ENCODE assay signal across 17 cellular contexts in genomic region chr12:93230311-93230689, GRCh38.
"Had no signal": no experiment of that assay in that cellular context is flagged by ENCODE, and none has a peak within 500 bp of the region (broad histone marks: within the 10 kb centered on the region; RNA-seq: fewer than 3 reads in every experiment).

No MANE protein-coding gene starts in this region.

- H2AFZ ChIP-seq: neural progenitor cell had no signal

- H3K36me3 Mint-ChIP-seq: activated naive CD8-positive, alpha-beta T cell treated with anti-CD3 and anti-CD28 coated beads, Interleukin-2, amount 10 ng/mL, durations not matched to agents 7 days and 5 days; neural progenitor cell had no signal

- H3K4me3 ChIP-seq: lower lobe of right lung, neural progenitor cell, pancreas, sigmoid colon, stomach, testis had no signal

- H3K36me3 ChIP-seq: lower lobe of right lung, neural progenitor cell, pancreas, sigmoid colon, stomach had no signal

- H3K27ac ChIP-seq: lower lobe of right lung, neural progenitor cell, pancreas, sigmoid colon, stomach, testis had no signal

- ATAC-seq: activated CD4-positive, CD25-positive, alpha-beta regulatory T cell treated with anti-CD3 and anti-CD28 coated beads, Interleukin-2, amount 50 U/mL, for 24 hours; left cardiac atrium; lower lobe of right lung; pancreas had no signal

- H3K27me3 ChIP-seq: neural progenitor cell, pancreas, sigmoid colon, stomach, testis had no signal

- DNase-seq: activated CD4-positive, alpha-beta T cell treated with anti-CD3 and anti-CD28 coated beads, Interleukin-2, amount 50 U/mL, for 1 hour; activated naive CD4-positive, alpha-beta T cell; activated naive CD8-positive, alpha-beta T cell treated with anti-CD3 and anti-CD28 coated beads, Interleukin-2, amount 10 ng/mL, durations not matched to agents 7 days and 5 days; activated T-cell treated with anti-CD3 and anti-CD28 coated beads for 4 hours; anterior cingulate cortex; erythroblast; left cardiac atrium; lower lobe of right lung; midbrain; pancreas; sigmoid colon; stimulated activated CD4-positive, alpha-beta T cell treated with anti-CD3 and anti-CD28 coated beads, Interleukin-1b, Interleukin-23, amount 100 ng/mL, for 48 hours; stomach; testis had no signal

- H3K4me2 ChIP-seq: neural progenitor cell had no signal

- H3K4me1 ChIP-seq: lower lobe of right lung, neural progenitor cell, pancreas, sigmoid colon, testis had no signal

- FAIRE-seq: bronchial epithelial cell, pancreas had no signal

- H3K27ac Mint-ChIP-seq: activated naive CD8-positive, alpha-beta T cell treated with anti-CD3 and anti-CD28 coated beads, Interleukin-2, amount 10 ng/mL, durations not matched to agents 7 days and 5 days; neural progenitor cell had no signal

- H3K9me3 ChIP-seq: lower lobe of right lung, pancreas, stomach, testis had no signal

- H3K4me1 Mint-ChIP-seq: neural progenitor cell had no signal

- H3K9ac ChIP-seq: neural progenitor cell had no signal

- H3K4me3 Mint-ChIP-seq: activated naive CD8-positive, alpha-beta T cell treated with anti-CD3 and anti-CD28 coated beads, Interleukin-2, amount 10 ng/mL, durations not matched to agents 7 days and 5 days; neural progenitor cell had no signal

- H3K27me3 Mint-ChIP-seq: activated naive CD8-positive, alpha-beta T cell treated with anti-CD3 and anti-CD28 coated beads, Interleukin-2, amount 10 ng/mL, durations not matched to agents 7 days and 5 days had no signal
